ENCODE assay signal across 18 cellular contexts in the genomic region with DNA sequence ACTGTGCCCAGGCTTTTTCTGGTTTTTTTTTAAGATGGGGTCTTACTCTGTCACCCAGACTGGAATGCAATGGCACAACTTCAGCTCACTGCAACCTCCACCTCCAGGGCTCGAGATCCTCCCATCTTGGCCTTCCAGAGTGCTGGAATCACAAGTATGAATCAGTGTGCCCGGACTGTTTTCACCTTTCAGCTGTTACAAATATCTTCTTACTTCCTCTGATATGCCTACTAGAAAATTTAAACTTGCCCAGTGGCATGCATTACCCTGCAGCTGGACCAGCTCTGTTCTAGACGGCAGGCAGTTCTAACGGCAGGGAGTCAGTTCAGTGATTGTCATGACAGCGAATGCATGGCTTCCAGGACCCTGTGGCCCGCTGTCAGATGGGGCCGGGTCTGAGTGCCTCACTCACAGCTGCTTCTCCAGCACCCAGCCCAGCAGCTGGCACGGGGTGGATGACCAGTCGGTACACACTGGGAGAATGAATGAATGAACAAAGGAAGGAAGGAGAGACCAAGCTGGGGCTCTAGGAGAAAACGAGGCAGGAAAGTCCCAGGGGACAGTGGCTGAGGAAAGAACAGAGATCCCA. TPM values are rescaled to one million over a fixed set of nuclear protein-coding genes. Genes with fewer than 3 reads are reported as not detected.
DNase-seq lines count a peak whose midpoint lies in the region; FAIRE-seq and TF ChIP-seq lines count a peak whose summit lies in the region.
"Had no signal": no experiment of that assay in that cellular context is flagged by ENCODE, and none has a peak within 500 bp of the region (broad histone marks: within the 10 kb centered on the region; RNA-seq: fewer than 3 reads in every experiment).

No MANE protein-coding gene starts in this region.

- H3K4me3 ChIP-seq in epithelial cell of esophagus (ENCODE audit: low read length): no peak overlapping the region
- no peak overlapping the region for H3K4me3 ChIP-seq in ascending aorta
- H3K4me3 ChIP-seq: SK-N-MC, thoracic aorta had no signal

- no peaks in the 10 kb centered on the region for H3K36me3 Mint-ChIP-seq in osteocyte (ENCODE audit: unreplicated experiment)

- no peaks in the 10 kb centered on the region for H3K27me3 ChIP-seq in ascending aorta

- H3K27me3 Mint-ChIP-seq in osteocyte (ENCODE audit: unreplicated experiment): no peaks in the 10 kb centered on the region

- no peaks in the 10 kb centered on the region for H3K36me3 ChIP-seq in ascending aorta
- H3K36me3 ChIP-seq: thoracic aorta had no signal

- no peak for TF ChIP-seq CTCF in epithelial cell of esophagus (IDR thresholded peaks at IDR 0.05; ENCODE audit: insufficient read depth, low read depth, low read length, missing control alignments)
- no peak for TF ChIP-seq CTCF in osteocyte (IDR thresholded peaks at IDR 0.05)
- TF ChIP-seq CTCF in ascending aorta (IDR thresholded peaks at IDR 0.05): no peak

- H3K27ac Mint-ChIP-seq in osteocyte (ENCODE audit: unreplicated experiment): peak overlapping the region; percentile 28
- H3K27ac Mint-ChIP-seq: progenitor cell of endocrine pancreas had no signal

- no peaks in the 10 kb centered on the region for H3K9me3 ChIP-seq in ascending aorta
- H3K9me3 ChIP-seq: thoracic aorta had no signal

- H3K4me3 Mint-ChIP-seq in osteocyte (ENCODE audit: unreplicated experiment): no peak overlapping the region
- H3K4me3 Mint-ChIP-seq: activated CD8-positive, alpha-beta memory T cell treated with anti-CD3 and anti-CD28 coated beads, Interleukin-2, amount 10 ng/mL, durations not matched to agents 7 days and 5 days had no signal

- H3K4me1 ChIP-seq in ascending aorta: peaks cover 0 to 4% of the 10 kb centered on the region in 2 donors

- DNase-seq in Daoy (ENCODE audit: low read depth): peak; percentile 18
- peak; percentile 71 for DNase-seq in NCI-H226
- peak; percentile 69 for DNase-seq in epithelial cell of esophagus (ENCODE audit: low read depth)
- DNase-seq in osteocyte (ENCODE audit: extremely low spot score, unreplicated experiment): no peak
- DNase-seq in activated effector memory CD4-positive, alpha-beta T cell treated with Interleukin-2 at 50 U/mL for 16 hours: no peak
- no peak for DNase-seq in GM12892 (ENCODE audit: insufficient read length)
- DNase-seq in activated T-cell treated with anti-CD3 and anti-CD28 coated beads for 4 hours: no peak
- no peak for DNase-seq in ascending aorta (ENCODE audit: low spot score in 2 of 2)
- DNase-seq: activated CD4-positive, CD25-positive, alpha-beta regulatory T cell; activated naive CD4-positive, alpha-beta T cell; GDM1; midbrain; stimulated activated CD4-positive, alpha-beta T cell treated with anti-CD3 and anti-CD28 coated beads, Interleukin-15, amount 100 ng/mL, for 24 hours had no signal

- intact Hi-C loops in ascending aorta (cut with DNase I): no loop called here

- H3K4me1 Mint-ChIP-seq in osteocyte (ENCODE audit: unreplicated experiment): peaks cover 56% of the 10 kb centered on the region

- no peak for TF ChIP-seq POLR2A in GM12892 (IDR thresholded peaks at IDR 0.05; ENCODE audit: low read depth, low read length)

- no peak overlapping the region for H3K27ac ChIP-seq in ascending aorta
- H3K27ac ChIP-seq: SK-N-MC had no signal

- H3K9me3 Mint-ChIP-seq in osteocyte (ENCODE audit: unreplicated experiment): no peaks in the 10 kb centered on the region

- FAIRE-seq in GM12892 (lab: Jason Lieb, UNC): no peak
- FAIRE-seq: islet of Langerhans had no signal

RNA-seq across cellular contexts. Expression of gene LITAF, which starts 28.0 kb away (rescaled TPM):
- 22.9 and 33.4 TPM in 2 replicates for total RNA-seq in Daoy (2014; rRNA removed; shearing (Covaris generic))
- total RNA-seq in osteocyte (179 and 189 TPM in 2 replicates), ascending aorta (40.7 TPM)
- 138 TPM for polyA plus RNA-seq in GM12892 (2012; ENCODE audit: missing spikeins)

RNA-seq across cellular contexts. Expression of gene SNN, which starts 53.6 kb away (rescaled TPM):
- 1.4 and 3.5 TPM in 2 replicates for total RNA-seq in Daoy (2014; rRNA removed; shearing (Covaris generic))
- total RNA-seq in osteocyte (23.4 and 24.0 TPM in 2 replicates), ascending aorta (2.1 TPM)
- polyA plus RNA-seq in GM12892 (2012; ENCODE audit: missing spikeins): 23.2 TPM

Comparison
In these comparisons a context has a peak if more than half of its experiments do, and no peak if none do; other contexts are left out.
1. DNase-seq: peak in Daoy (single experiment), NCI-H226 (single experiment) and epithelial cell of esophagus (single experiment); none in osteocyte (single experiment), activated effector memory CD4-positive, alpha-beta T cell treated with Interleukin-2 at 50 U/mL for 16 hours (single experiment), GM12892 (single experiment), activated T-cell treated with anti-CD3 and anti-CD28 coated beads for 4 hours (single experiment) and ascending aorta (0 of 2).